ENCODE assay signal across 9 cellular contexts in the genomic region with DNA sequence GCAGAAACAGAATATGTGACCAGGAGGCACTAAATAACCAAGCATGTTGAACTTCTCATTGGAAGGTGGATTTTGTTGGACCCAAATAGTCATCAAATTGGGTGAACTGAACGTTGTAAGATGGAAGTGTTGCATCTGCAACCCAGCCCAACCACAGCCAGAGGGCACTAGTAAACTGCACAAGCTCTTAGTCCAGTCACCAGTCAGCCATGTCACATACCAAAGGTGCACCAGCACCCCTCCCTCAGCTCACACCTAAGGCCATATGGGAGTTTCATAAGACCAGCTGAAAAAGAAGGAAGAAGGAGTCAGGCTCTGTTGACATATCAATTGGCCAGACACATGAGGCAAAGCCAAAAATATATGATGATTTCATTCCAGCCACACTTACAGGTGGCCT.
DNase-seq lines count a peak whose midpoint lies in the region; ATAC-seq, FAIRE-seq and TF ChIP-seq lines count a peak whose summit lies in the region.
"Had no signal": no experiment of that assay in that cellular context is flagged by ENCODE, and none has a peak within 500 bp of the region (broad histone marks: within the 10 kb centered on the region; RNA-seq: fewer than 3 reads in every experiment).

No MANE protein-coding gene starts in this region.

- no peak for ATAC-seq in SK-N-SH treated with all-trans-retinoic acid at 6 μM for 48 hours
- ATAC-seq in HG03432 (IDR thresholded peaks at IDR 0.05; ENCODE audit: unreplicated experiment), result peak; percentile 42
- ATAC-seq in body of pancreas, result peak; percentile 33

- H3K9ac ChIP-seq in SK-N-SH, result no peak overlapping the region

- peak; percentile 18; the same call in 1 of the 2 replicates for TF ChIP-seq CTCF in SK-N-SH (IDR thresholded peaks at IDR 0.05)
- peak in 5 of 7 experiments; percentile 17 to 42 (median 29) for TF ChIP-seq CTCF in body of pancreas (IDR thresholded peaks at IDR 0.05)
- no peak for TF ChIP-seq CTCF in spleen (IDR thresholded peaks at IDR 0.05 in 8 of 11, conservative IDR thresholded peaks at IDR 0.05 in 3 of 11)

- WGBS in SK-N-SH (ENCODE audit: low lambda C conversion rate), result 21% methylated on average over 1 of the region's 1 CpG
- WGBS in body of pancreas, 2 donors, result 22 to 50% methylated on average over 1 of the region's 1 CpG
- 15 to 74% (median 24%) methylated on average over 1 of the region's 1 CpG for WGBS in small intestine, 3 donors
- 53 to 83% (median 75%) methylated on average over 1 of the region's 1 CpG for WGBS in spleen, 5 donors

- H3K27me3 ChIP-seq in SK-N-SH (ENCODE audit: insufficient read depth) (no peaks in the 10 kb centered on the region), body of pancreas (no peaks in the 10 kb centered on the region), small intestine (ENCODE audit: control insufficient read depth in 2 of 2, insufficient read depth in 2 of 2, low read length in 2 of 2) (no peaks in the 10 kb centered on the region), spleen (replicated peaks in 1 of 7) (no peaks in the 10 kb centered on the region)

- no peak overlapping the region for H3K4me2 ChIP-seq in SK-N-SH

- CTCF ChIA-PET in SK-N-SH (lab: Yijun Ruan, JAX), result interaction anchor here (1.2 kb wide), 1 partner anchor 379 kb away, joined by 3 read pairs; no protein-coding TSS in a partner anchor

- H3K9me3 ChIP-seq in SK-N-SH (no peaks in the 10 kb centered on the region), body of pancreas (no peaks in the 10 kb centered on the region), small intestine (ENCODE audit: control insufficient read depth, low read depth) (no peaks in the 10 kb centered on the region), spleen (no peaks in the 10 kb centered on the region)

- H2AFZ ChIP-seq in SK-N-SH (ENCODE audit: low read depth), result no peak overlapping the region

- no peak for TF ChIP-seq EP300 in SK-N-SH (IDR thresholded peaks at IDR 0.05; ENCODE audit: borderline replicate concordance in 1 of 2, low read depth in 1 of 2, low read length in 1 of 2)

- H3K79me2 ChIP-seq in SK-N-SH (ENCODE audit: insufficient read depth), result no peaks in the 10 kb centered on the region

- TF ChIP-seq RAD21 in SK-N-SH (IDR thresholded peaks at IDR 0.05; ENCODE audit: low read length), result peak; percentile 32

- no peaks in the 10 kb centered on the region for H3K9me2 ChIP-seq in SK-N-SH

- DNase-seq in SK-N-SH (no peak), body of pancreas (peak; percentile 12 to 32 (median 22)), small intestine (peak; percentile 14), NCI-H1417 treated with DMSO at 0.1 percent for 48 hours (lab: John Stamatoyannopoulos, UW) (no peak), caudate nucleus (lab: John Stamatoyannopoulos, UW) (no peak), spleen (no peak)

- peaks cover 0 to 2% of the 10 kb centered on the region in 2 experiments; a peak in 2 of 4 replicates for H3K4me1 ChIP-seq in SK-N-SH (ENCODE audit: control insufficient read depth in 1 of 2, insufficient read depth in 2 of 2, low read depth in 1 of 2, low read length in 1 of 2)
- no peaks in the 10 kb centered on the region for H3K4me1 ChIP-seq in body of pancreas
- H3K4me1 ChIP-seq in small intestine (ENCODE audit: control insufficient read depth in 2 of 2, insufficient read depth in 1 of 2, low read depth in 1 of 2, low read length in 1 of 2), result no peaks in the 10 kb centered on the region
- no peaks in the 10 kb centered on the region for H3K4me1 ChIP-seq in spleen

- POLR2A ChIA-PET in SK-N-SH (lab: Yijun Ruan, JAX), result no interaction called here

- intact Hi-C loops in body of pancreas (cut with DNase I), result no loop called here
- intact Hi-C loops in spleen (cut with DNase I; ENCODE audit: low total_unique reads), result no loop called here

- H3K27ac ChIP-seq in SK-N-SH (ENCODE audit: low read depth in 2 of 2, low read length in 1 of 2) (no peak overlapping the region), body of pancreas (no peak overlapping the region), small intestine (ENCODE audit: low read depth in 1 of 2, low read length in 1 of 2) (no peak overlapping the region), caudate nucleus (ENCODE audit: low read depth, low read length) (no peak overlapping the region), spleen (no peak overlapping the region)
- H3K27ac ChIP-seq: skin epidermis had no signal

- H3K36me3 ChIP-seq in SK-N-SH (replicated peaks in 1 of 2; ENCODE audit: control insufficient read depth in 1 of 2, insufficient read depth in 2 of 2, low read length in 1 of 2) (no peaks in the 10 kb centered on the region), body of pancreas (replicated peaks in 1 of 2; ENCODE audit: insufficient read depth in 1 of 2, low read depth in 2 of 2) (no peaks in the 10 kb centered on the region), small intestine (ENCODE audit: control insufficient read depth in 2 of 2, insufficient read depth in 2 of 2, low read length in 2 of 2) (no peaks in the 10 kb centered on the region), spleen (no peaks in the 10 kb centered on the region)

- H3F3A ChIP-seq in SK-N-SH (replicated peaks; ENCODE audit: insufficient read depth), result no peaks in the 10 kb centered on the region

- H3K4me3 ChIP-seq in SK-N-SH (ENCODE audit: low read depth in 2 of 2, low read length in 1 of 2), result no peak overlapping the region; a peak in 1 of 4 replicates
- H3K4me3 ChIP-seq in body of pancreas, result no peak overlapping the region
- H3K4me3 ChIP-seq in small intestine (ENCODE audit: low read depth in 1 of 2, low read length in 2 of 2), result no peak overlapping the region
- no peak overlapping the region for H3K4me3 ChIP-seq in spleen
- H3K4me3 ChIP-seq: skin epidermis had no signal

- TF ChIP-seq POLR2A in body of pancreas (IDR thresholded peaks at IDR 0.05) (no peak), spleen (IDR thresholded peaks at IDR 0.05) (no peak)

- H4K20me1 ChIP-seq in SK-N-SH (ENCODE audit: insufficient read depth), result no peaks in the 10 kb centered on the region

- FAIRE-seq in small intestine (lab: Jason Lieb, UNC), result no peak

TF ChIP-seq in SK-N-SH, 30 proteins besides CTCF, POLR2A, EP300 and RAD21:
- TF ChIP-seq FOXJ3 (CRISPR knock-in tag; IDR thresholded peaks at IDR 0.05) (no peak), NFIC (IDR thresholded peaks at IDR 0.05; ENCODE audit: borderline replicate concordance) (no peak), PBX3 (IDR thresholded peaks at IDR 0.05) (no peak), MXI1 (IDR thresholded peaks at IDR 0.05; ENCODE audit: low read depth, low read length) (no peak), TCF12 (IDR thresholded peaks at IDR 0.05) (no peak), RFX5 (IDR thresholded peaks at IDR 0.05; ENCODE audit: low read length) (no peak), GATA2 (CRISPR knock-in tag; IDR thresholded peaks at IDR 0.05) (no peak), RXRA (IDR thresholded peaks at IDR 0.05; ENCODE audit: borderline replicate concordance, low read depth) (no peak), MEF2A (IDR thresholded peaks at IDR 0.05; ENCODE audit: borderline replicate concordance, low read depth) (no peak), JUND (IDR thresholded peaks at IDR 0.05) (no peak)

TF ChIP-seq in SK-N-SH treated with all-trans-retinoic acid at 6 μM for 48 hours, 23 proteins besides CTCF, POLR2A, EP300 and RAD21 (continues in another document):
- TF ChIP-seq ZNF8 (CRISPR knock-in tag; IDR thresholded peaks at IDR 0.05), result no peak
- no peak for TF ChIP-seq ZFP30 (CRISPR knock-in tag; IDR thresholded peaks at IDR 0.05)
- no peak for TF ChIP-seq TOX (CRISPR knock-in tag; IDR thresholded peaks at IDR 0.05; ENCODE audit: borderline replicate concordance)
- no peak for TF ChIP-seq PATZ1 (CRISPR knock-in tag; IDR thresholded peaks at IDR 0.05; ENCODE audit: borderline replicate concordance)
- TF ChIP-seq, protein P1, sequence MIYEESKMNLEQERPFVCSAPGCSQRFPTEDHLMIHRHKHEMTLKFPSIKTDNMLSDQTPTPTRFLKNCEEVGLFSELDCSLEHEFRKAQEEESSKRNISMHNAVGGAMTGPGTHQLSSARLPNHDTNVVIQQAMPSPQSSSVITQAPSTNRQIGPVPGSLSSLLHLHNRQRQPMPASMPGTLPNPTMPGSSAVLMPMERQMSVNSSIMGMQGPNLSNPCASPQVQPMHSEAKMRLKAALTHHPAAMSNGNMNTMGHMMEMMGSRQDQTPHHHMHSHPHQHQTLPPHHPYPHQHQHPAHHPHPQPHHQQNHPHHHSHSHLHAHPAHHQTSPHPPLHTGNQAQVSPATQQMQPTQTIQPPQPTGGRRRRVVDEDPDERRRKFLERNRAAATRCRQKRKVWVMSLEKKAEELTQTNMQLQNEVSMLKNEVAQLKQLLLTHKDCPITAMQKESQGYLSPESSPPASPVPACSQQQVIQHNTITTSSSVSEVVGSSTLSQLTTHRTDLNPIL (CRISPR knock-in tag; IDR thresholded peaks at IDR 0.05; ENCODE audit: low read depth), result no peak
- TF ChIP-seq BACH2 (CRISPR knock-in tag; IDR thresholded peaks at IDR 0.05; ENCODE audit: borderline replicate concordance), result no peak
- no peak for TF ChIP-seq ISL1 (CRISPR knock-in tag; IDR thresholded peaks at IDR 0.05)
- no peak for TF ChIP-seq OSR1 (CRISPR knock-in tag; IDR thresholded peaks at IDR 0.05)
- TF ChIP-seq ZFP3 (CRISPR knock-in tag; IDR thresholded peaks at IDR 0.05), result no peak

Comparison
In these comparisons a context has a peak if more than half of its experiments do, and no peak if none do; other contexts are left out.
1. DNase-seq: peak in body of pancreas (4 of 4) and small intestine (single experiment); none in SK-N-SH (single experiment), NCI-H1417 treated with DMSO at 0.1 percent for 48 hours (single experiment), caudate nucleus (0 of 61) and spleen (single experiment).
2. CTCF ChIP-seq: peak in SK-N-SH (single experiment) and body of pancreas (5 of 7); none in spleen (0 of 11).